In genomic region chr1:173467426-173467825, GRCh38 we compare ENCODE assay signal across 22 cellular contexts. TPM values are rescaled to one million over a fixed set of nuclear protein-coding genes. Genes with fewer than 3 reads are reported as not detected.
DNase-seq lines count a peak whose midpoint lies in the region; ATAC-seq and TF ChIP-seq lines count a peak whose summit lies in the region.
"Had no signal": no experiment of that assay in that cellular context is flagged by ENCODE, and none has a peak within 500 bp of the region (broad histone marks: within the 10 kb centered on the region; RNA-seq: fewer than 3 reads in every experiment).

No MANE protein-coding gene starts in this region.

- H2AK5ac ChIP-seq in IMR-90 (ENCODE audit: low read depth, low read length), result no peak overlapping the region

- H3K56ac ChIP-seq in IMR-90 (ENCODE audit: extremely low read depth, insufficient read depth, low read length), result no peak overlapping the region

- no peak overlapping the region for H4K8ac ChIP-seq in IMR-90 (ENCODE audit: low read depth in 2 of 2, low read length in 2 of 2)

- dilution Hi-C loops in IMR-90 (cut with HindIII; ENCODE audit: low sequenced_read_pairs, unreplicated experiment), result no loop called here

- BruUV-seq in IMR-90 (replicated peaks; lab: Mats Ljungman, UMichigan), result no TSS peak

- H3K4me3 ChIP-seq in IMR-90 (ENCODE audit: insufficient read depth, low read depth, low read length) (no peak overlapping the region), choroid plexus epithelial cell (ENCODE audit: low read depth, low read length) (no peak overlapping the region), osteoblast (ENCODE audit: insufficient read depth, low read length) (no peak overlapping the region)
- H3K4me3 ChIP-seq: A549, SK-N-MC had no signal

- no peak overlapping the region for H3K9ac ChIP-seq in IMR-90 (ENCODE audit: low read depth, low read length)

- TF ChIP-seq CTCF in IMR-90 (conservative IDR thresholded peaks at IDR 0.05; ENCODE audit: low read depth, low read length) (peak; percentile 40), choroid plexus epithelial cell (conservative IDR thresholded peaks at IDR 0.05; ENCODE audit: low read depth, low read length) (peak; percentile 13), osteoblast (IDR thresholded peaks at IDR 0.05; ENCODE audit: extremely low read depth, low read depth, low read length) (no peak)

- peak; percentile 91 for ATAC-seq in IMR-90 (ENCODE audit: low read depth)
- no peak for ATAC-seq in GM18519 (IDR thresholded peaks at IDR 0.05; ENCODE audit: low FRiP score, unreplicated experiment)
- ATAC-seq: A549, HepG2 had no signal

- H3K9me3 ChIP-seq in IMR-90 (ENCODE audit: control insufficient read depth, insufficient read depth, low read length) (peaks cover 5% of the 10 kb centered on the region; the same call in 1 of the 2 replicates), osteoblast (ENCODE audit: low read depth, low read length) (no peaks in the 10 kb centered on the region)
- H3K9me3 ChIP-seq: BE2C had no signal

- H3K4ac ChIP-seq in IMR-90 (ENCODE audit: low read depth, low read length), result no peak overlapping the region

- POLR2A ChIA-PET in IMR-90 (lab: Charles Lee; ENCODE audit: unreplicated experiment), result no interaction called here

- no peak overlapping the region for H4K5ac ChIP-seq in IMR-90 (ENCODE audit: low read depth, low read length)

- no peak overlapping the region for H3K27ac ChIP-seq in IMR-90 (ENCODE audit: insufficient read depth, low read length)
- H3K27ac ChIP-seq in osteoblast (ENCODE audit: low read depth, low read length), result no peak overlapping the region
- H3K27ac ChIP-seq: A549, SK-N-MC had no signal

- CTCF ChIA-PET in IMR-90 (lab: Yijun Ruan, JAX), result no interaction called here

- no peaks in the 10 kb centered on the region for H3K9me1 ChIP-seq in IMR-90 (ENCODE audit: insufficient read depth, low read length)

- DNase-seq in EH (ENCODE audit: low read depth), result peak; percentile 70
- DNase-seq in IMR-90, result peak; percentile 84
- DNase-seq in choroid plexus epithelial cell (ENCODE audit: low read depth), result peak; percentile 56
- peak; percentile 77 for DNase-seq in osteoblast (ENCODE audit: insufficient read length, low spot score, missing footprints)
- no peak for DNase-seq in T1000 (lab: John Stamatoyannopoulos, UW)
- DNase-seq in activated CD4-positive, alpha-beta T cell treated with anti-CD3 and anti-CD28 coated beads for 48 hours, result no peak
- DNase-seq: BE2C, Calu3, DMS79 treated with DMSO at 0.1 percent for 48 hours, KBM-7, MV-4-11, NCI-H1105, NCI-H146, NCI-H1930, NCI-H446, NCI-H524 treated with DMSO at 0.1 percent for 48 hours, NCI-H774, SIG-M5 had no signal

- peaks cover 10 to 20% of the 10 kb centered on the region in 2 experiments for H3K79me1 ChIP-seq in IMR-90 (ENCODE audit: low read depth in 1 of 2, low read length in 2 of 2)

- WGBS in IMR-90 (ENCODE audit: extremely low coverage in 2 of 2, insufficient read length in 1 of 2), 2 experiments, result no CpG with 5 or more reads among the region's 4 CpGs

- in situ Hi-C loops in IMR-90 (cut with MboI; ENCODE audit: low sequenced_read_pairs), result no loop called here

- peak; percentile 47 for TF ChIP-seq RAD21 in IMR-90 (IDR thresholded peaks at IDR 0.05; ENCODE audit: low read length)

- H4K20me1 ChIP-seq in IMR-90 (ENCODE audit: insufficient read depth, low read length) (no peaks in the 10 kb centered on the region), osteoblast (ENCODE audit: insufficient read depth, low read length) (no peaks in the 10 kb centered on the region)

- H2AK9ac ChIP-seq in IMR-90 (replicated peaks; ENCODE audit: low read depth, low read length, poor library complexity), result no peak overlapping the region

- peaks cover 6% of the 10 kb centered on the region for H3K79me2 ChIP-seq in osteoblast (ENCODE audit: insufficient read depth, low read length)

- H3K4me1 ChIP-seq in IMR-90 (ENCODE audit: control insufficient read depth, insufficient read depth, low read length), result no peaks in the 10 kb centered on the region
- peaks cover 6% of the 10 kb centered on the region for H3K4me1 ChIP-seq in osteoblast (ENCODE audit: insufficient read depth, low read length)
- H3K4me1 ChIP-seq: A549, BE2C had no signal

- H3K23ac ChIP-seq in IMR-90 (ENCODE audit: low read depth, low read length), result no peak overlapping the region; the same call in 1 of the 2 replicates

- H2BK20ac ChIP-seq in IMR-90 (ENCODE audit: low read depth, low read length), result no peak overlapping the region

- no peak overlapping the region for H3K14ac ChIP-seq in IMR-90 (replicated peaks; ENCODE audit: low read depth, low read length)

- no peak overlapping the region for H2BK5ac ChIP-seq in IMR-90 (ENCODE audit: low read depth, low read length, poor library complexity, severe bottlenecking)

- TF ChIP-seq POLR2A in IMR-90 (IDR thresholded peaks at IDR 0.05; ENCODE audit: low read depth, low read length), result no peak

- H2AFZ ChIP-seq in IMR-90 (replicated peaks; ENCODE audit: low read length, poor library complexity) (no peak overlapping the region), osteoblast (ENCODE audit: low read length) (no peak overlapping the region)

- H2BK120ac ChIP-seq in IMR-90 (ENCODE audit: low read depth, low read length), result no peak overlapping the region

- H3K4me2 ChIP-seq in IMR-90 (ENCODE audit: low read depth, low read length), result no peak overlapping the region
- H3K4me2 ChIP-seq in osteoblast (ENCODE audit: insufficient read depth, low read length), result no peak overlapping the region
- H3K4me2 ChIP-seq: A549 had no signal

- no peak overlapping the region for H2BK15ac ChIP-seq in IMR-90 (ENCODE audit: low read depth, low read length)

- H3K18ac ChIP-seq in IMR-90 (ENCODE audit: low read depth, low read length), result no peak overlapping the region

- H4K91ac ChIP-seq in IMR-90 (ENCODE audit: insufficient read depth, low read depth, low read length), result no peak overlapping the region

- no peaks in the 10 kb centered on the region for H3K36me3 ChIP-seq in IMR-90 (ENCODE audit: control insufficient read depth, insufficient read depth, low read length)
- no peaks in the 10 kb centered on the region for H3K36me3 ChIP-seq in osteoblast (ENCODE audit: insufficient read depth, low read length)
- H3K36me3 ChIP-seq: BE2C had no signal

- H3K27me3 ChIP-seq in IMR-90 (ENCODE audit: control insufficient read depth, insufficient read depth, low read length) (no peaks in the 10 kb centered on the region), osteoblast (ENCODE audit: insufficient read depth, low read length) (no peaks in the 10 kb centered on the region)
- H3K27me3 ChIP-seq: BE2C had no signal

- intact Hi-C loops in IMR-90 (cut with micrococcal nuclease), result no loop called here

TF ChIP-seq in IMR-90, 13 proteins besides CTCF, POLR2A, EP300 and RAD21:
- TF ChIP-seq RCOR1 (IDR thresholded peaks at IDR 0.05; ENCODE audit: insufficient replicate concordance, low read length) (no peak), MAZ (IDR thresholded peaks at IDR 0.05; ENCODE audit: borderline replicate concordance, low read depth, low read length) (no peak), BHLHE40 (IDR thresholded peaks at IDR 0.05; ENCODE audit: low read depth, low read length) (no peak), CEBPB (IDR thresholded peaks at IDR 0.05; ENCODE audit: low read depth, low read length) (no peak)
TF ChIP-seq in IMR-90: peak in this region for 0.

RNA-seq across cellular contexts. Expression of gene PRDX6, which starts 9.7 kb away (rescaled TPM):
- total RNA-seq in IMR-90 (2012; rRNA removed), result 293 and 373 TPM in 2 replicates
- polyA plus RNA-seq in IMR-90 (2012; rRNA removed), result 348 and 426 TPM in 2 replicates
- 183 and 353 TPM in 2 replicates for polyA plus RNA-seq in IMR-90 (2012; cell fraction: cytosol; rRNA removed)
- 78.5 and 401 TPM in 2 replicates for polyA plus RNA-seq in IMR-90 (2012; cell fraction: nucleus; rRNA removed; ENCODE audit: low replicate concordance)
- total RNA-seq in osteoblast, result 140 and 142 TPM in 2 replicates

Comparison
In these comparisons a context has a peak if more than half of its experiments do, and no peak if none do; other contexts are left out.
1. DNase-seq: peak in EH (single experiment), IMR-90 (single experiment), choroid plexus epithelial cell (single experiment) and osteoblast (single experiment); none in T1000 (single experiment) and activated CD4-positive, alpha-beta T cell treated with anti-CD3 and anti-CD28 coated beads for 48 hours (single experiment).